In the genomic region with DNA sequence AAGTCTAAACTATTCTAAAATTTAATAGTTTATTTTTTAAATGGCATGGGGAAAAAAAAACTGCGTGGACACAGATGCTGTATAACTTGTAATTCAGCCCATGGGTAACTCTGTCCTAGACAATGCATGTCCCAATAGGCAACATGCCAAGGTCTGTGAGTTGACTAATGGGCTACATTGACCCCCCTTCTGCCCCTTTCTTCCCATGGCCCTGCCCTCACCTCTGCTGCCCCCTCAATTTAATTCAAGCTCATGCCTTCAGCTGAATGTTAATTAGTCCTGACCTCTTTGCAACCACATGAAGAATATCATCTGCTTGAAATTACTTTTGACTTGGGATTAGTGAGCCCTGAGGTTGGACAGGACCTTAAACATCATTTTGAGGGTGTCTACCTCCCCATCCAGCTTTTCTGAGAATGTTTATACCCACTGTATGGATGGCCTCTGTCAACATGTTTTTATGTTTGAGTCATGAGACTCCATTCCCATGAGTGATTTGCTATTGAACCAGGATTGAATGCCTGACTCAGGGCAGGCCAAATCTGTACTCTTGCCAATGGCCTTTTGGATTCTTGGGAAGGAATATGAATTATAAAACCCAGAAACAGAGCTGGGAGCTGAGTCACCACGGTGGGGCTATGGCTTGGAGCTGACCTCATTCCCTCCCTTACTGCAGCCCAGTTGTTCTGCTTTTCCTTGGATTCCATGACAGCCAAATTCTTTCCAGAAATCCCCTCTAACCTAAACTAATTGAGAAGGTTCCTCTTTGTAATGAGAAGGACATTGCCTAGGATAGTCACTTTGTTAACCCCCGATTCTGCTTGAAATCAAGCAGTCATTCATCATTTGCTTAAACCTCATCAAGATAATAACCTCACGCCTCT, we compare ENCODE assay signal across 10 cellular contexts. TPM values are rescaled to one million over a fixed set of nuclear protein-coding genes. Genes with fewer than 3 reads are reported as not detected.
DNase-seq lines count a peak whose midpoint lies in the region; ATAC-seq and TF ChIP-seq lines count a peak whose summit lies in the region.
"Had no signal": no experiment of that assay in that cellular context is flagged by ENCODE, and none has a peak within 500 bp of the region (broad histone marks: within the 10 kb centered on the region; RNA-seq: fewer than 3 reads in every experiment).

No MANE protein-coding gene starts in this region.

- DNase-seq in HS-27A (ENCODE audit: low read depth) (peak; percentile 94), body of pancreas (peak in 3 of 4 donors; percentile 13 to 51 (median 23)), right cardiac atrium (peak; percentile 62 to 78 (median 66)), thoracic aorta (ENCODE audit: low spot score) (peak; percentile 67), globus pallidus (ENCODE audit: low spot score) (no peak), NCI-H2029 (lab: John Stamatoyannopoulos, UW) (no peak)
- DNase-seq: activated CD4-positive, alpha-beta T cell treated with anti-CD3 and anti-CD28 coated beads for 1 hour; activated naive CD8-positive, alpha-beta T cell treated with anti-CD3 and anti-CD28 coated beads, Interleukin-2, amount 10 ng/mL, durations not matched to agents 7 days and 5 days had no signal

- TF ChIP-seq CTCF in body of pancreas (IDR thresholded peaks at IDR 0.05) (no peak), thoracic aorta (IDR thresholded peaks at IDR 0.05) (no peak)

- intact Hi-C loops in body of pancreas (cut with DNase I), result no loop called here
- intact Hi-C loops in right cardiac atrium (cut with DNase I), result loop anchor here in 1 of 4 donors (10.0 kb wide), 1 partner anchor 353 kb away; no protein-coding TSS in a partner anchor

- H3K27ac ChIP-seq in body of pancreas (no peak overlapping the region), right cardiac atrium (ENCODE audit: low read length) (peak overlapping the region; percentile 45), thoracic aorta (peak overlapping the region; percentile 66 to 78)

- 70 to 87% methylated on average over 4 of the region's 4 CpGs for WGBS in body of pancreas, 2 donors
- 66% methylated on average over 4 of the region's 4 CpGs for WGBS in right cardiac atrium

- H3K4me1 ChIP-seq in body of pancreas, result peaks cover 11% of the 10 kb centered on the region
- H3K4me1 ChIP-seq in right cardiac atrium (ENCODE audit: control insufficient read depth, insufficient read depth, low read length), result peaks cover 5% of the 10 kb centered on the region
- H3K4me1 ChIP-seq in thoracic aorta (ENCODE audit: control insufficient read depth in 1 of 2, low read depth in 2 of 2), result peaks cover 15 to 42% of the 10 kb centered on the region in 2 donors

- H3K36me3 ChIP-seq in body of pancreas (replicated peaks in 1 of 2; ENCODE audit: insufficient read depth in 1 of 2, low read depth in 2 of 2) (no peaks in the 10 kb centered on the region), thoracic aorta (no peaks in the 10 kb centered on the region)

- H3K27me3 ChIP-seq in body of pancreas, result no peaks in the 10 kb centered on the region
- H3K27me3 ChIP-seq in right cardiac atrium (ENCODE audit: control insufficient read depth, insufficient read depth), result no peaks in the 10 kb centered on the region
- H3K27me3 ChIP-seq in thoracic aorta (replicated peaks; ENCODE audit: insufficient read depth), result no peaks in the 10 kb centered on the region

- no peak for TF ChIP-seq POLR2A in body of pancreas (IDR thresholded peaks at IDR 0.05)

- no peak overlapping the region for H3K4me3 ChIP-seq in body of pancreas
- H3K4me3 ChIP-seq in right cardiac atrium (ENCODE audit: low read length), result no peak overlapping the region
- no peak overlapping the region for H3K4me3 ChIP-seq in thoracic aorta

- ATAC-seq in body of pancreas (peak; percentile 34), right cardiac atrium (peak; percentile 74 to 78), thoracic aorta (ENCODE audit: insufficient number of reproducible peaks, low FRiP score, low read depth) (peak; percentile 91), GM19463 (IDR thresholded peaks at IDR 0.05; ENCODE audit: unreplicated experiment) (no peak), GM18858 (IDR thresholded peaks at IDR 0.05; ENCODE audit: unreplicated experiment) (no peak)

- H3K9me3 ChIP-seq in body of pancreas, result no peaks in the 10 kb centered on the region
- no peaks in the 10 kb centered on the region for H3K9me3 ChIP-seq in right cardiac atrium (ENCODE audit: control insufficient read depth, low read length)
- no peaks in the 10 kb centered on the region for H3K9me3 ChIP-seq in thoracic aorta

RNA-seq across cellular contexts. Expression of gene PDE8A, which starts 33.5 kb away (rescaled TPM):
- total RNA-seq in body of pancreas (10 to 100 TPM; 34.2 to 50.1 TPM), right cardiac atrium (10 to 100 TPM; 17.1 to 24.7 (median 19.6) TPM), thoracic aorta (10 to 100 TPM; 35.1 to 43.7 TPM)
- polyA plus RNA-seq in right cardiac atrium, result 11.5 TPM

Comparison
In these comparisons a context has a peak if more than half of its experiments do, and no peak if none do; other contexts are left out.
1. DNase-seq: peak in HS-27A (single experiment), body of pancreas (3 of 4), right cardiac atrium (3 of 3) and thoracic aorta (single experiment); none in globus pallidus (single experiment) and NCI-H2029 (single experiment).
2. ATAC-seq: peak in body of pancreas (single experiment), right cardiac atrium (2 of 2) and thoracic aorta (single experiment); none in GM19463 (single experiment) and GM18858 (single experiment).
3. H3K27ac ChIP-seq: peak in right cardiac atrium (single experiment) and thoracic aorta (2 of 2); none in body of pancreas (0 of 4).